ENCODE assay signal across 8 cellular contexts in genomic region chr6:130625825-130626500, GRCh38.
A peak's percentile ranks its signal among the peaks of the same experiment; 100 is the strongest.
DNase-seq lines count a peak whose midpoint lies in the region; ATAC-seq, FAIRE-seq and TF ChIP-seq lines count a peak whose summit lies in the region.

No MANE protein-coding gene starts in this region.

- no peaks in the 10 kb centered on the region for H4K20me1 ChIP-seq in K562 (replicated peaks; ENCODE audit: control insufficient read depth, insufficient read depth, low read length)

- H3K79me2 ChIP-seq in K562 (ENCODE audit: control insufficient read depth, insufficient read depth, low read length): no peaks in the 10 kb centered on the region

- H3K27ac ChIP-seq in K562 (ENCODE audit: extremely low read depth, low read depth, low read length) (no peak overlapping the region), pancreas (no peak overlapping the region), aorta (ENCODE audit: low read depth in 1 of 2, low read length in 2 of 2) (no peak overlapping the region)

- H3K27me3 ChIP-seq in K562 (ENCODE audit: control insufficient read depth in 2 of 2, insufficient read depth in 2 of 2, low read length in 2 of 2): no peaks in the 10 kb centered on the region
- H3K27me3 ChIP-seq in pancreas: no peaks in the 10 kb centered on the region
- H3K27me3 ChIP-seq in aorta (ENCODE audit: control insufficient read depth in 1 of 2, insufficient read depth in 2 of 2, low read length in 1 of 2): no peaks in the 10 kb centered on the region

- CTCF ChIA-PET in K562 (lab: Yijun Ruan, JAX; ENCODE audit: low intra/inter-chr PET ratio): no interaction called here

- H3K4me1 ChIP-seq in K562 (replicated peaks in 1 of 2; ENCODE audit: control insufficient read depth in 2 of 2, insufficient read depth in 2 of 2, low read length in 2 of 2): no peaks in the 10 kb centered on the region
- no peaks in the 10 kb centered on the region for H3K4me1 ChIP-seq in pancreas
- H3K4me1 ChIP-seq in aorta (ENCODE audit: control insufficient read depth in 1 of 2, insufficient read depth in 2 of 2, low read length in 2 of 2): no peaks in the 10 kb centered on the region

- no peak overlapping the region for H2AFZ ChIP-seq in K562 (ENCODE audit: low read depth, low read length)

- H3K4me2 ChIP-seq in K562 (ENCODE audit: insufficient read depth, low read length): no peak overlapping the region

- no peaks in the 10 kb centered on the region for H3K9me3 ChIP-seq in K562 (replicated peaks; ENCODE audit: control insufficient read depth, insufficient read depth, low read depth, low read length)
- no peaks in the 10 kb centered on the region for H3K9me3 ChIP-seq in pancreas
- no peaks in the 10 kb centered on the region for H3K9me3 ChIP-seq in aorta (ENCODE audit: control insufficient read depth, low read length)

- in situ Hi-C loops in K562 (cut with MboI): no loop called here

- no peak for TF ChIP-seq CTCF in K562 (IDR thresholded peaks at IDR 0.05 in 2 of 3, conservative IDR thresholded peaks at IDR 0.05 in 1 of 3; ENCODE audit: insufficient read depth in 2 of 3, low read depth in 1 of 3, low read length in 3 of 3)
- no peak for TF ChIP-seq CTCF in pancreas (IDR thresholded peaks at IDR 0.05)

- peak; percentile 17 for DNase-seq in COLO829 (ENCODE audit: low spot score)
- DNase-seq in K562 (ENCODE audit: extremely low read depth in 1 of 4, low spot score in 3 of 4): no peak
- DNase-seq in pancreas: no peak
- DNase-seq in cerebellar cortex (ENCODE audit: low spot score): no peak
- DNase-seq in aorta: no peak
- no peak for DNase-seq in NCI-H2107 treated with DMSO at 0.1 percent for 48 hours (lab: John Stamatoyannopoulos, UW; ENCODE audit: unreplicated experiment)

- FAIRE-seq in K562 (lab: Jason Lieb, UNC) (no peak), pancreas (lab: Jason Lieb, UNC) (no peak)

- H3K36me3 ChIP-seq in K562 (ENCODE audit: control insufficient read depth, insufficient read depth, low read length) (no peaks in the 10 kb centered on the region), pancreas (no peaks in the 10 kb centered on the region), aorta (ENCODE audit: control insufficient read depth in 1 of 2, insufficient read depth in 2 of 2, low read length in 1 of 2) (no peaks in the 10 kb centered on the region)

- no peak overlapping the region for H3K9ac ChIP-seq in K562 (ENCODE audit: insufficient read depth in 1 of 2, low read depth in 2 of 2, low read length in 2 of 2)

- BruUV-seq in K562 (replicated peaks; lab: Mats Ljungman, UMichigan): no TSS peak

- POLR2A ChIA-PET in K562 (lab: Yijun Ruan, JAX): no interaction called here

- 0% methylated on average over 3 of the region's 3 CpGs for WGBS in K562 (ENCODE audit: insufficient coverage, low coverage, missing lambda C conversion rate)
- 46 to 51% methylated on average over 3 of the region's 3 CpGs for WGBS in pancreas, 2 donors
- 31 to 43% methylated on average over 3 of the region's 3 CpGs for WGBS in aorta, 2 donors

- TF ChIP-seq EP300 in K562 (IDR thresholded peaks at IDR 0.05; ENCODE audit: low read length): no peak

- no peak overlapping the region for H3K4me3 ChIP-seq in K562
- no peak overlapping the region for H3K4me3 ChIP-seq in pancreas
- H3K4me3 ChIP-seq in aorta (ENCODE audit: low read length in 2 of 2): no peak overlapping the region

- H3K9me1 ChIP-seq in K562 (ENCODE audit: control insufficient read depth, insufficient read depth, low read length): no peaks in the 10 kb centered on the region

- TF ChIP-seq POLR2A in K562 (conservative IDR thresholded peaks at IDR 0.05): no peak

- no peak for TF ChIP-seq RAD21 in K562 (CRISPR knock-in tag; conservative IDR thresholded peaks at IDR 0.05 in 1 of 2, IDR thresholded peaks at IDR 0.05 in 1 of 2)

- intact Hi-C loops in K562 (cut with micrococcal nuclease): no loop called here
- intact Hi-C loops in pancreas (cut with DNase I): no loop called here
- intact Hi-C loops in aorta (cut with DNase I): no loop called here

- ATAC-seq in GM19438 (IDR thresholded peaks at IDR 0.05; ENCODE audit: low read depth, unreplicated experiment) (peak; percentile 77), HG03342 (IDR thresholded peaks at IDR 0.05; ENCODE audit: unreplicated experiment) (peak; percentile 66), K562 (no peak), pancreas (no peak), aorta (ENCODE audit: low FRiP score) (no peak)

TF ChIP-seq in K562, 482 proteins besides CTCF, POLR2A, EP300 and RAD21:
- TF ChIP-seq E2F4 (CRISPR knock-in tag; IDR thresholded peaks at IDR 0.05; ENCODE audit: low read depth) (no peak), ZNF143 (CRISPR knock-in tag; IDR thresholded peaks at IDR 0.05) (no peak), SAFB (IDR thresholded peaks at IDR 0.05; ENCODE audit: borderline replicate concordance, low read depth, low read length) (no peak), ZNF3 (CRISPR knock-in tag; IDR thresholded peaks at IDR 0.05) (no peak), ATF3 (IDR thresholded peaks at IDR 0.05) (0 out of 2 replicates have a peak, but pooled peaks have one; percentile 31), ATF3 (CRISPR knock-in tag; conservative IDR thresholded peaks at IDR 0.05) (no peak), SRSF1 (IDR thresholded peaks at IDR 0.05; ENCODE audit: low read depth, low read length) (no peak), MEIS2 (IDR thresholded peaks at IDR 0.05; ENCODE audit: partially characterized antibody) (peak; percentile 73), JUND (IDR thresholded peaks at IDR 0.05; ENCODE audit: borderline replicate concordance, low read depth, low read length) (no peak), JUND (tag; IDR thresholded peaks at IDR 0.05; ENCODE audit: borderline replicate concordance, low read depth, low read length) (peak; percentile 41; the same call in 1 of the 3 replicates)
- TF ChIP-seq, protein P1, sequence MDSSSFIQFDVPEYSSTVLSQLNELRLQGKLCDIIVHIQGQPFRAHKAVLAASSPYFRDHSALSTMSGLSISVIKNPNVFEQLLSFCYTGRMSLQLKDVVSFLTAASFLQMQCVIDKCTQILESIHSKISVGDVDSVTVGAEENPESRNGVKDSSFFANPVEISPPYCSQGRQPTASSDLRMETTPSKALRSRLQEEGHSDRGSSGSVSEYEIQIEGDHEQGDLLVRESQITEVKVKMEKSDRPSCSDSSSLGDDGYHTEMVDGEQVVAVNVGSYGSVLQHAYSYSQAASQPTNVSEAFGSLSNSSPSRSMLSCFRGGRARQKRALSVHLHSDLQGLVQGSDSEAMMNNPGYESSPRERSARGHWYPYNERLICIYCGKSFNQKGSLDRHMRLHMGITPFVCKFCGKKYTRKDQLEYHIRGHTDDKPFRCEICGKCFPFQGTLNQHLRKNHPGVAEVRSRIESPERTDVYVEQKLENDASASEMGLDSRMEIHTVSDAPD (CRISPR knock-in tag; IDR thresholded peaks at IDR 0.05): no peak
- TF ChIP-seq, protein P2, sequence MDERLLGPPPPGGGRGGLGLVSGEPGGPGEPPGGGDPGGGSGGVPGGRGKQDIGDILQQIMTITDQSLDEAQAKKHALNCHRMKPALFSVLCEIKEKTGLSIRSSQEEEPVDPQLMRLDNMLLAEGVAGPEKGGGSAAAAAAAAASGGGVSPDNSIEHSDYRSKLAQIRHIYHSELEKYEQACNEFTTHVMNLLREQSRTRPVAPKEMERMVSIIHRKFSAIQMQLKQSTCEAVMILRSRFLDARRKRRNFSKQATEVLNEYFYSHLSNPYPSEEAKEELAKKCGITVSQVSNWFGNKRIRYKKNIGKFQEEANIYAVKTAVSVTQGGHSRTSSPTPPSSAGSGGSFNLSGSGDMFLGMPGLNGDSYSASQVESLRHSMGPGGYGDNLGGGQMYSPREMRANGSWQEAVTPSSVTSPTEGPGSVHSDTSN (CRISPR knock-in tag; IDR thresholded peaks at IDR 0.05; ENCODE audit: low read depth): no peak
- TF ChIP-seq, protein P2 (tag; conservative IDR thresholded peaks at IDR 0.05; ENCODE audit: low read depth): peak; percentile 41; the same call in 1 of the 2 replicates

Comparison
In these comparisons a context has a peak if more than half of its experiments do, and no peak if none do; other contexts are left out.
1. ATAC-seq: peak in GM19438 (single experiment) and HG03342 (single experiment); none in K562 (single experiment), pancreas (0 of 4) and aorta (single experiment).